ENCODE assay signal across 1 cellular context in genomic region chr4:152663203-152664066, GRCh38.
TF ChIP-seq lines count a peak whose summit lies in the region.

No MANE protein-coding gene starts in this region.

TF ChIP-seq in K562, 482 proteins besides CTCF, POLR2A, EP300 and RAD21 (continued from another document and continues in another):
- TF ChIP-seq ZMIZ1 (IDR thresholded peaks at IDR 0.05; ENCODE audit: low read depth in 2 of 2, low read length in 2 of 2), result no peak; a peak in 1 of 4 replicates
- TF ChIP-seq TCF3 (CRISPR knock-in tag; IDR thresholded peaks at IDR 0.05), result no peak
- TF ChIP-seq FOXA1 (IDR thresholded peaks at IDR 0.05; ENCODE audit: borderline replicate concordance), result no peak
- TF ChIP-seq TAF9B (IDR thresholded peaks at IDR 0.05; ENCODE audit: partially characterized antibody), result no peak
- TF ChIP-seq KLF10 (CRISPR knock-in tag; IDR thresholded peaks at IDR 0.05), result no peak
- peak; percentile 24; the same call in 1 of the 2 replicates for TF ChIP-seq ZNF584 (CRISPR knock-in tag; IDR thresholded peaks at IDR 0.05; ENCODE audit: low read depth)
- TF ChIP-seq AFF1 (IDR thresholded peaks at IDR 0.05; ENCODE audit: low read depth in 1 of 2, partially characterized antibody in 2 of 2), result peak in 1 of 2 experiments; percentile 63
- no peak for TF ChIP-seq MLLT1 (IDR thresholded peaks at IDR 0.05)
- no peak for TF ChIP-seq JUNB (CRISPR knock-in tag; conservative IDR thresholded peaks at IDR 0.05)
- TF ChIP-seq HDAC6 (IDR thresholded peaks at IDR 0.05; ENCODE audit: low read depth, low read length), result no peak
- no peak for TF ChIP-seq MCM3 (IDR thresholded peaks at IDR 0.05)
- peak; percentile 56; the same call in 1 of the 2 replicates for TF ChIP-seq BACH1 (tag; IDR thresholded peaks at IDR 0.05)
- peak; percentile 4; the same call in 1 of the 2 replicates for TF ChIP-seq ELF4 (CRISPR knock-in tag; IDR thresholded peaks at IDR 0.05)
- TF ChIP-seq MAX (CRISPR knock-in tag; IDR thresholded peaks at IDR 0.05), result no peak
- no peak for TF ChIP-seq BMI1 (IDR thresholded peaks at IDR 0.05; ENCODE audit: low read length)
- no peak for TF ChIP-seq E2F5 (CRISPR knock-in tag; IDR thresholded peaks at IDR 0.05)
- peak; percentile 22; the same call in 1 of the 2 replicates for TF ChIP-seq TOE1 (IDR thresholded peaks at IDR 0.05; ENCODE audit: borderline replicate concordance)
- TF ChIP-seq TOE1 (CRISPR knock-in tag; IDR thresholded peaks at IDR 0.05; ENCODE audit: borderline replicate concordance, low read depth), result no peak
- TF ChIP-seq LARP7 (IDR thresholded peaks at IDR 0.05), result no peak
- no peak for TF ChIP-seq NBN (IDR thresholded peaks at IDR 0.05; ENCODE audit: low read depth)
- TF ChIP-seq ZNF197 (CRISPR knock-in tag; IDR thresholded peaks at IDR 0.05; ENCODE audit: low read depth), result peak; percentile 34
- TF ChIP-seq HNRNPK (IDR thresholded peaks at IDR 0.05; ENCODE audit: low read depth, low read length, poor library complexity, severe bottlenecking), result no peak
- TF ChIP-seq ARID3A (IDR thresholded peaks at IDR 0.05; ENCODE audit: borderline replicate concordance, low read depth, low read length), result no peak
- no peak for TF ChIP-seq MTA2 (IDR thresholded peaks at IDR 0.05; ENCODE audit: low read depth)
- no peak for TF ChIP-seq XRCC5 (IDR thresholded peaks at IDR 0.05; ENCODE audit: low read depth, low read length)
- TF ChIP-seq STAT5B (CRISPR knock-in tag; IDR thresholded peaks at IDR 0.05), result no peak
- peak; percentile 70 for TF ChIP-seq NFE2 (IDR thresholded peaks at IDR 0.05; ENCODE audit: low read depth)
- no peak for TF ChIP-seq ZNF41 (CRISPR knock-in tag; conservative IDR thresholded peaks at IDR 0.05)
- TF ChIP-seq TCF7 (IDR thresholded peaks at IDR 0.05; ENCODE audit: borderline replicate concordance), result no peak
- peak in 1 of 2 experiments; percentile 76; a peak in 2 of 4 replicates for TF ChIP-seq RCOR1 (IDR thresholded peaks at IDR 0.05; ENCODE audit: borderline replicate concordance in 1 of 2, low read depth in 2 of 2, low read length in 2 of 2)
- TF ChIP-seq DEAF1 (CRISPR knock-in tag; IDR thresholded peaks at IDR 0.05), result 0 out of 2 replicates have a peak, but pooled peaks have one; percentile 23
- TF ChIP-seq ZKSCAN3 (CRISPR knock-in tag; IDR thresholded peaks at IDR 0.05), result no peak
- no peak for TF ChIP-seq ZNF224 (CRISPR knock-in tag; IDR thresholded peaks at IDR 0.05)
- TF ChIP-seq SREBF2 (CRISPR knock-in tag; IDR thresholded peaks at IDR 0.05), result no peak
- peak; percentile 67 for TF ChIP-seq CEBPB (tag; IDR thresholded peaks at IDR 0.05)
- TF ChIP-seq CREM (IDR thresholded peaks at IDR 0.05; ENCODE audit: low read depth), result peak; percentile 29; the same call in 1 of the 2 replicates
- no peak for TF ChIP-seq ZNF280A (IDR thresholded peaks at IDR 0.05; ENCODE audit: low read depth, partially characterized antibody)
- TF ChIP-seq ZNF354B (CRISPR knock-in tag; IDR thresholded peaks at IDR 0.05), result no peak
- TF ChIP-seq EP400 (IDR thresholded peaks at IDR 0.05), result peak; percentile 38; the same call in 1 of the 2 replicates
- peak; percentile 74; the same call in 1 of the 2 replicates for TF ChIP-seq HEY1 (CRISPR knock-in tag; IDR thresholded peaks at IDR 0.05; ENCODE audit: borderline replicate concordance)
- 0 out of 2 replicates have a peak, but pooled peaks have one; percentile 84 for TF ChIP-seq SMARCE1 (IDR thresholded peaks at IDR 0.05)
- no peak for TF ChIP-seq NCOR1 (IDR thresholded peaks at IDR 0.05)
- TF ChIP-seq ZNF24 (IDR thresholded peaks at IDR 0.05), result peak; percentile 14; the same call in 1 of the 2 replicates
- TF ChIP-seq ZNF347 (CRISPR knock-in tag; IDR thresholded peaks at IDR 0.05; ENCODE audit: low read depth), result no peak
- TF ChIP-seq MTA1 (IDR thresholded peaks at IDR 0.05; ENCODE audit: borderline replicate concordance), result no peak
- TF ChIP-seq PHTF2 (CRISPR knock-in tag; IDR thresholded peaks at IDR 0.05), result 0 out of 2 replicates have a peak, but pooled peaks have one; percentile 8
- TF ChIP-seq TAL1 (IDR thresholded peaks at IDR 0.05), result peak; percentile 14; the same call in 1 of the 2 replicates
